Comparison of ENCODE assay signal across 24 cellular contexts in genomic region chr5:1656271-1656975, GRCh38.
"Had no signal": no experiment of that assay in that cellular context is flagged by ENCODE, and none has a peak within 500 bp of the region (broad histone marks: within the 10 kb centered on the region; RNA-seq: fewer than 3 reads in every experiment).

No MANE protein-coding gene starts in this region.

- H3K9me3 ChIP-seq: body of pancreas, mucosa of descending colon, right lobe of liver, tibial artery had no signal

- H3K36me3 ChIP-seq: cardiac muscle cell, right lobe of liver, tibial artery had no signal

- H3K4me3 Mint-ChIP-seq: activated CD4-positive, alpha-beta T cell treated with anti-CD3 and anti-CD28 coated beads, Interleukin-2, amount 10 ng/mL, durations not matched to agents 7 days and 5 days; activated naive CD4-positive, alpha-beta T cell treated with anti-CD3 and anti-CD28 coated beads, Interleukin-2, amount 50 U/mL, for 24 hours; activated T-cell treated with anti-CD3 and anti-CD28 coated beads, Interleukin-2, amount 50 U/mL, for 72 hours; dendritic cell treated with granulocyte-macrophage colony-stimulating factor and Interleukin-4, amounts not matched to agents 40 ng/mL and 50 ng/mL, for 4 days; nephron progenitor cell; stimulated activated effector memory CD8-positive, alpha-beta T cell treated with anti-CD3 and anti-CD28 coated beads, Interleukin-12 subunit alpha, Interleukin-12 subunit beta, amount 100 ng/mL, for 72 hours; stimulated activated naive CD8-positive, alpha-beta T cell treated with anti-CD3 and anti-CD28 coated beads, Interleukin-15, amount 100 ng/mL, for 72 hours; T-helper 2 cell treated with Interferon-gamma antibody and Interleukin-4, amounts not matched to agents 5 μg/mL and 100 μg/mL, for 36 hours had no signal

- H3K4me1 Mint-ChIP-seq: activated naive CD4-positive, alpha-beta T cell treated with anti-CD3 and anti-CD28 coated beads, Interleukin-2, amount 50 U/mL, for 24 hours; stimulated activated effector memory CD8-positive, alpha-beta T cell treated with anti-CD3 and anti-CD28 coated beads, Interleukin-12 subunit alpha, Interleukin-12 subunit beta, amount 100 ng/mL, for 72 hours had no signal

- H3K9me3 Mint-ChIP-seq: activated CD4-positive, alpha-beta T cell treated with anti-CD3 and anti-CD28 coated beads, Interleukin-2, amount 10 ng/mL, durations not matched to agents 7 days and 5 days; activated naive CD4-positive, alpha-beta T cell treated with anti-CD3 and anti-CD28 coated beads, Interleukin-2, amount 50 U/mL, for 24 hours; activated T-cell treated with anti-CD3 and anti-CD28 coated beads, Interleukin-2, amount 50 U/mL, for 72 hours; dendritic cell treated with granulocyte-macrophage colony-stimulating factor and Interleukin-4, amounts not matched to agents 40 ng/mL and 50 ng/mL, for 4 days; nephron progenitor cell; stimulated activated effector memory CD8-positive, alpha-beta T cell treated with anti-CD3 and anti-CD28 coated beads, Interleukin-12 subunit alpha, Interleukin-12 subunit beta, amount 100 ng/mL, for 72 hours; stimulated activated naive CD8-positive, alpha-beta T cell treated with anti-CD3 and anti-CD28 coated beads, Interleukin-15, amount 100 ng/mL, for 72 hours; T-helper 2 cell treated with Interferon-gamma antibody and Interleukin-4, amounts not matched to agents 5 μg/mL and 100 μg/mL, for 36 hours had no signal

- H3K27me3 ChIP-seq: body of pancreas had no signal

- H3K27ac Mint-ChIP-seq: activated CD4-positive, alpha-beta T cell treated with anti-CD3 and anti-CD28 coated beads, Interleukin-2, amount 10 ng/mL, durations not matched to agents 7 days and 5 days; activated naive CD4-positive, alpha-beta T cell treated with anti-CD3 and anti-CD28 coated beads, Interleukin-2, amount 50 U/mL, for 24 hours; activated T-cell treated with anti-CD3 and anti-CD28 coated beads, Interleukin-2, amount 50 U/mL, for 72 hours; dendritic cell treated with granulocyte-macrophage colony-stimulating factor and Interleukin-4, amounts not matched to agents 40 ng/mL and 50 ng/mL, for 4 days; nephron progenitor cell; stimulated activated effector memory CD8-positive, alpha-beta T cell treated with anti-CD3 and anti-CD28 coated beads, Interleukin-12 subunit alpha, Interleukin-12 subunit beta, amount 100 ng/mL, for 72 hours; stimulated activated naive CD8-positive, alpha-beta T cell treated with anti-CD3 and anti-CD28 coated beads, Interleukin-15, amount 100 ng/mL, for 72 hours; T-helper 2 cell treated with Interferon-gamma antibody and Interleukin-4, amounts not matched to agents 5 μg/mL and 100 μg/mL, for 36 hours had no signal

- H3K36me3 Mint-ChIP-seq: activated naive CD4-positive, alpha-beta T cell treated with anti-CD3 and anti-CD28 coated beads, Interleukin-2, amount 50 U/mL, for 24 hours; stimulated activated effector memory CD8-positive, alpha-beta T cell treated with anti-CD3 and anti-CD28 coated beads, Interleukin-12 subunit alpha, Interleukin-12 subunit beta, amount 100 ng/mL, for 72 hours had no signal

- H3K4me3 ChIP-seq: body of pancreas, cardiac muscle cell, mucosa of descending colon, right lobe of liver, skin epidermis, tibial artery had no signal

- DNase-seq: activated CD4-positive, alpha-beta T cell treated with anti-CD3 and anti-CD28 coated beads, Interleukin-2, amount 10 ng/mL, durations not matched to agents 7 days and 5 days; activated CD4-positive, CD25-positive, alpha-beta regulatory T cell treated with anti-CD3 and anti-CD28 coated beads, Interleukin-2, amount 50 U/mL, for 72 hours; activated effector memory CD4-positive, alpha-beta T cell treated with anti-CD3 and anti-CD28 coated beads, Interleukin-2, amount 50 U/mL, for 16 hours; activated T-cell treated with anti-CD3 and anti-CD28 coated beads, Interleukin-2, amount 50 U/mL, for 72 hours; anterior cingulate cortex; effector memory CD4-positive, alpha-beta T cell; foreskin melanocyte; hippocampal formation; mesenchymal stem cell; mucosa of descending colon; nephron progenitor cell; nucleus accumbens; right lobe of liver; stimulated activated naive CD8-positive, alpha-beta T cell treated with anti-CD3 and anti-CD28 coated beads, Interleukin-15, amount 100 ng/mL, for 72 hours had no signal

- H3K27ac ChIP-seq: body of pancreas, cardiac muscle cell, right lobe of liver, skin epidermis, tibial artery, VCaP had no signal

- ATAC-seq: activated T-cell treated with anti-CD3 and anti-CD28 coated beads, Interleukin-2, amount 50 U/mL, for 72 hours; body of pancreas; esophagus mucosa; mucosa of descending colon; right lobe of liver; stimulated activated effector memory CD8-positive, alpha-beta T cell treated with anti-CD3 and anti-CD28 coated beads, Interleukin-12 subunit alpha, Interleukin-12 subunit beta, amount 100 ng/mL, for 72 hours; stimulated activated naive CD8-positive, alpha-beta T cell treated with anti-CD3 and anti-CD28 coated beads, Interleukin-15, amount 100 ng/mL, for 72 hours had no signal

- H3K4me1 ChIP-seq: right lobe of liver had no signal
